28 cellular contexts compared by ENCODE assay signal in the genomic region with DNA sequence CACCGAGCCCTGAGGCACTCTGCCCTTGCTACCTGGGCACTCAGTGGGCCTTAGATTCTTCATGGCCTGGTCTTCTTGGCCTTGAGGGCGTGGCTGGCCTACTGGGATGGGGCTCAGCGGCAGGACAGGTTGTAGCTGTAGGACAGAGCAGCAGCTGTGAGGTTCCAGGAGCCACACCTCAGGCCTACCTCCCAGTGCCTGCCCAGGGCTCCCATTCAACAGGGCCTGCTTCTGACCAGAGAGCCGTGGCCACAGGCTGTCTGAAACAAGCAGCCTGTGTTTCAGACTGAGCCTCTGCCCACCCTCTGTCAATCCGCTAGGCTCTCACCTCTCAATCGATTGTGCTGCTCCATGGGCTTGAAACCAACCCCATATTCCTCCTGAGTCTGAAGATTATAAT.
"Had no signal": no experiment of that assay in that cellular context is flagged by ENCODE, and none has a peak within 500 bp of the region (broad histone marks: within the 10 kb centered on the region; RNA-seq: fewer than 3 reads in every experiment).

No MANE protein-coding gene starts in this region.

- H3K36me3 Mint-ChIP-seq: activated CD4-positive, alpha-beta memory T cell treated with anti-CD3 and anti-CD28 coated beads for 36 hours had no signal

- H3K27me3 ChIP-seq: adrenal gland, body of pancreas had no signal

- H3K27ac ChIP-seq: adrenal gland, body of pancreas, gastroesophageal sphincter had no signal

- H3K27me3 Mint-ChIP-seq: activated CD4-positive, alpha-beta memory T cell treated with anti-CD3 and anti-CD28 coated beads for 36 hours; activated CD4-positive, alpha-beta T cell treated with anti-CD3 and anti-CD28 coated beads for 36 hours; activated CD4-positive, alpha-beta T cell treated with anti-CD3 and anti-CD28 coated beads, Interleukin-2, amount 10 ng/mL, durations not matched to agents 24 days and 14 days; activated CD8-positive, alpha-beta memory T cell treated with anti-CD3 and anti-CD28 coated beads, Interleukin-2, amount 10 ng/mL, durations not matched to agents 7 days and 5 days; activated naive CD4-positive, alpha-beta T cell treated with anti-CD3 and anti-CD28 coated beads, Interleukin-2, amount 50 U/mL, for 24 hours; activated naive CD8-positive, alpha-beta T cell treated with anti-CD3 and anti-CD28 coated beads for 36 hours; activated naive CD8-positive, alpha-beta T cell treated with anti-CD3 and anti-CD28 coated beads, Interleukin-2, amount 50 U/mL, for 24 hours had no signal

- H3K4me1 Mint-ChIP-seq: activated CD4-positive, alpha-beta T cell treated with anti-CD3 and anti-CD28 coated beads for 36 hours; activated CD4-positive, alpha-beta T cell treated with anti-CD3 and anti-CD28 coated beads, Interleukin-2, amount 10 ng/mL, durations not matched to agents 24 days and 14 days; activated CD8-positive, alpha-beta memory T cell treated with anti-CD3 and anti-CD28 coated beads, Interleukin-2, amount 10 ng/mL, durations not matched to agents 7 days and 5 days; activated naive CD4-positive, alpha-beta T cell treated with anti-CD3 and anti-CD28 coated beads, Interleukin-2, amount 50 U/mL, for 24 hours; activated naive CD8-positive, alpha-beta T cell treated with anti-CD3 and anti-CD28 coated beads for 36 hours; activated naive CD8-positive, alpha-beta T cell treated with anti-CD3 and anti-CD28 coated beads, Interleukin-2, amount 50 U/mL, for 24 hours; endodermal cell had no signal

- H3K4me1 ChIP-seq: adrenal gland, body of pancreas, gastroesophageal sphincter had no signal

- DNase-seq: activated CD4-positive, alpha-beta memory T cell treated with anti-CD3 and anti-CD28 coated beads for 36 hours; activated CD4-positive, alpha-beta T cell treated with anti-CD3 and anti-CD28 coated beads for 36 hours; activated CD4-positive, alpha-beta T cell treated with anti-CD3 and anti-CD28 coated beads, Interleukin-2, amount 10 ng/mL, durations not matched to agents 24 days and 14 days; activated CD4-positive, CD25-positive, alpha-beta regulatory T cell; activated CD4-positive, CD25-positive, alpha-beta regulatory T cell treated with anti-CD3 and anti-CD28 coated beads, Interleukin-2, amount 50 U/mL, for 72 hours; activated CD8-positive, alpha-beta memory T cell treated with anti-CD3 and anti-CD28 coated beads, Interleukin-2, amount 10 ng/mL, durations not matched to agents 7 days and 5 days; activated CD8-positive, alpha-beta memory T cell treated with anti-CD3 and anti-CD28 coated beads, Interleukin-2, amount 50 U/mL, for 4 hours; activated CD8-positive, alpha-beta T cell treated with anti-CD3 and anti-CD28 coated beads, Interleukin-2, amount 10 ng/mL, durations not matched to agents 7 days and 5 days; activated effector memory CD4-positive, alpha-beta T cell treated with anti-CD3 and anti-CD28 coated beads, Interleukin-2, amount 50 U/mL, for 16 hours; activated naive CD4-positive, alpha-beta T cell treated with anti-CD3 and anti-CD28 coated beads for 36 hours; activated naive CD8-positive, alpha-beta T cell treated with anti-CD3 and anti-CD28 coated beads for 36 hours; activated naive CD8-positive, alpha-beta T cell treated with anti-CD3 and anti-CD28 coated beads, Interleukin-2, amount 50 U/mL, for 24 hours; activated T-cell treated with anti-CD3 and anti-CD28 coated beads, Interleukin-2, amount 50 U/mL, for 1 hour; activated T-cell treated with anti-CD3 and anti-CD28 coated beads, Interleukin-2, amount 50 U/mL, for 48 hours; adrenal gland; amygdala; aorta; body of pancreas; caudate nucleus; effector memory CD4-positive, alpha-beta T cell; endodermal cell; foreskin melanocyte; T-helper 2 cell had no signal

- H3K36me3 ChIP-seq: adrenal gland, gastroesophageal sphincter had no signal

- ATAC-seq: activated CD4-positive, alpha-beta T cell treated with anti-CD3 and anti-CD28 coated beads for 36 hours; activated CD8-positive, alpha-beta memory T cell treated with anti-CD3 and anti-CD28 coated beads, Interleukin-2, amount 10 ng/mL, durations not matched to agents 7 days and 5 days; activated CD8-positive, alpha-beta T cell treated with anti-CD3 and anti-CD28 coated beads, Interleukin-2, amount 10 ng/mL, durations not matched to agents 7 days and 5 days; activated naive CD8-positive, alpha-beta T cell treated with anti-CD3 and anti-CD28 coated beads, Interleukin-2, amount 50 U/mL, for 24 hours; body of pancreas; esophagus mucosa; gastroesophageal sphincter had no signal

- H3K4me3 ChIP-seq: adrenal gland, body of pancreas, gastroesophageal sphincter had no signal

- H3K4me3 Mint-ChIP-seq: activated CD4-positive, alpha-beta memory T cell treated with anti-CD3 and anti-CD28 coated beads for 36 hours; activated CD4-positive, alpha-beta T cell treated with anti-CD3 and anti-CD28 coated beads for 36 hours; activated CD4-positive, alpha-beta T cell treated with anti-CD3 and anti-CD28 coated beads, Interleukin-2, amount 10 ng/mL, durations not matched to agents 24 days and 14 days; activated CD8-positive, alpha-beta memory T cell treated with anti-CD3 and anti-CD28 coated beads, Interleukin-2, amount 10 ng/mL, durations not matched to agents 7 days and 5 days; activated CD8-positive, alpha-beta T cell treated with anti-CD3 and anti-CD28 coated beads, Interleukin-2, amount 10 ng/mL, durations not matched to agents 7 days and 5 days; activated naive CD4-positive, alpha-beta T cell treated with anti-CD3 and anti-CD28 coated beads for 36 hours; activated naive CD4-positive, alpha-beta T cell treated with anti-CD3 and anti-CD28 coated beads, Interleukin-2, amount 50 U/mL, for 24 hours; activated naive CD8-positive, alpha-beta T cell treated with anti-CD3 and anti-CD28 coated beads for 36 hours; activated naive CD8-positive, alpha-beta T cell treated with anti-CD3 and anti-CD28 coated beads, Interleukin-2, amount 50 U/mL, for 24 hours; activated T-helper 1 cell treated with anti-CD3 and anti-CD28 coated beads, Interleukin-12 subunit alpha, Interleukin-12 subunit beta, Interleukin-2, Interleukin-4 antibody, amounts not matched to agents 30 ng/mL and 10 ng/mL and 1 ng/mL, durations not matched to agents 14 hours and 24 hours and 36 hours; endodermal cell had no signal

- H3K9me3 ChIP-seq: adrenal gland, body of pancreas had no signal

- H3K27ac Mint-ChIP-seq: activated CD4-positive, alpha-beta memory T cell treated with anti-CD3 and anti-CD28 coated beads for 36 hours; activated CD4-positive, alpha-beta T cell treated with anti-CD3 and anti-CD28 coated beads for 36 hours; activated CD4-positive, alpha-beta T cell treated with anti-CD3 and anti-CD28 coated beads, Interleukin-2, amount 10 ng/mL, durations not matched to agents 24 days and 14 days; activated CD8-positive, alpha-beta memory T cell treated with anti-CD3 and anti-CD28 coated beads, Interleukin-2, amount 10 ng/mL, durations not matched to agents 7 days and 5 days; activated CD8-positive, alpha-beta T cell treated with anti-CD3 and anti-CD28 coated beads, Interleukin-2, amount 10 ng/mL, durations not matched to agents 7 days and 5 days; activated naive CD4-positive, alpha-beta T cell treated with anti-CD3 and anti-CD28 coated beads for 36 hours; activated naive CD4-positive, alpha-beta T cell treated with anti-CD3 and anti-CD28 coated beads, Interleukin-2, amount 50 U/mL, for 24 hours; activated naive CD8-positive, alpha-beta T cell treated with anti-CD3 and anti-CD28 coated beads for 36 hours; activated naive CD8-positive, alpha-beta T cell treated with anti-CD3 and anti-CD28 coated beads, Interleukin-2, amount 50 U/mL, for 24 hours; activated T-helper 1 cell treated with anti-CD3 and anti-CD28 coated beads, Interleukin-12 subunit alpha, Interleukin-12 subunit beta, Interleukin-2, Interleukin-4 antibody, amounts not matched to agents 30 ng/mL and 10 ng/mL and 1 ng/mL, durations not matched to agents 14 hours and 24 hours and 36 hours; activated T-helper 2 cell treated with anti-CD3 and anti-CD28 coated beads, Interferon-gamma antibody, Interleukin-2, Interleukin-4, amounts not matched to agents 10 μg/mL and 5 μg/mL and 100 μg/mL, durations not matched to agents 14 hours and 24 hours and 36 hours; endodermal cell had no signal
